32 cellular contexts compared by ENCODE assay signal in the genomic region with DNA sequence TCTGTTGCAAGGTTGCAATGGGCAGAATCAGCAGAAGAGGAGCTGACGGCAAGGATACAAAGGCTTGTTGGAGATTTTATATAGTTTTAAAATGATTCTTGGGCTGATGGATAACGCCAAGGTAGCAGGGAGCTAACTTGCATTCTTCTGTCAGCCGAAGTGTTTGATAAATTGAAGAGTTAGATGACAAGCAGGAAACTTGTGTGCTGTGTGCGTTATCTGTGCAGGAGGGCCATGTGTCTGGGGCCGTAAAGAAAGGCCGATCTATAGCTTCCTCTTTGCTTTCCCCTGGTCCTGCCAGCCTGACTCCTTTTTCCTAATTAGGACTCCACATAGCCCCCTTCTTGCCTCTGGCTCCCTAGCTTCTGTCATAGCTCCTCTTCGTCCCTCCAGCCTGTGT.
"Had no signal": no experiment of that assay in that cellular context is flagged by ENCODE, and none has a peak within 500 bp of the region (broad histone marks: within the 10 kb centered on the region; RNA-seq: fewer than 3 reads in every experiment).

No MANE protein-coding gene starts in this region.

- ATAC-seq: activated CD4-positive, alpha-beta T cell treated with anti-CD3 and anti-CD28 coated beads for 36 hours; activated CD8-positive, alpha-beta memory T cell treated with anti-CD3 and anti-CD28 coated beads, Interleukin-2, amount 10 ng/mL, durations not matched to agents 7 days and 5 days; activated CD8-positive, alpha-beta T cell treated with anti-CD3 and anti-CD28 coated beads, Interleukin-2, amount 10 ng/mL, durations not matched to agents 7 days and 5 days; activated naive CD4-positive, alpha-beta T cell treated with anti-CD3 and anti-CD28 coated beads, Interleukin-2, amount 50 U/mL, for 72 hours; esophagus mucosa; T-helper 17 cell had no signal

- H3K4me3 ChIP-seq: coronary artery, dorsolateral prefrontal cortex had no signal

- H3K27ac ChIP-seq: brain microvascular endothelial cell, coronary artery, dorsolateral prefrontal cortex had no signal

- DNase-seq: activated CD4-positive, alpha-beta memory T cell treated with anti-CD3 and anti-CD28 coated beads for 36 hours; activated CD4-positive, alpha-beta T cell treated with anti-CD3 and anti-CD28 coated beads for 36 hours; activated CD4-positive, alpha-beta T cell treated with anti-CD3 and anti-CD28 coated beads, Interleukin-2, amount 10 ng/mL, durations not matched to agents 24 days and 14 days; activated CD4-positive, CD25-positive, alpha-beta regulatory T cell; activated CD4-positive, CD25-positive, alpha-beta regulatory T cell treated with anti-CD3 and anti-CD28 coated beads, Interleukin-2, amount 50 U/mL, for 72 hours; activated CD8-positive, alpha-beta memory T cell treated with anti-CD3 and anti-CD28 coated beads, Interleukin-2, amount 10 ng/mL, durations not matched to agents 7 days and 5 days; activated CD8-positive, alpha-beta memory T cell treated with anti-CD3 and anti-CD28 coated beads, Interleukin-2, amount 50 U/mL, for 4 hours; activated CD8-positive, alpha-beta T cell treated with anti-CD3 and anti-CD28 coated beads, Interleukin-2, amount 10 ng/mL, durations not matched to agents 7 days and 5 days; activated effector memory CD4-positive, alpha-beta T cell treated with anti-CD3 and anti-CD28 coated beads, Interleukin-2, amount 50 U/mL, for 16 hours; activated naive CD4-positive, alpha-beta T cell treated with anti-CD3 and anti-CD28 coated beads, Interleukin-2, amount 10 ng/mL, durations not matched to agents 7 days and 5 days; activated naive CD8-positive, alpha-beta T cell treated with anti-CD3 and anti-CD28 coated beads, Interleukin-2, amount 10 ng/mL, durations not matched to agents 7 days and 5 days; activated T-cell treated with anti-CD3 and anti-CD28 coated beads, Interleukin-2, amount 50 U/mL, for 1 hour; activated T-cell treated with anti-CD3 and anti-CD28 coated beads, Interleukin-2, amount 50 U/mL, for 48 hours; amniotic stem cell; anterior cingulate cortex; brain microvascular endothelial cell; dorsolateral prefrontal cortex; effector memory CD4-positive, alpha-beta T cell; endodermal cell; foreskin fibroblast; head of caudate nucleus; T-helper 1 cell; T-helper 17 cell; T1000 had no signal

- H3K27ac Mint-ChIP-seq: activated CD4-positive, alpha-beta memory T cell treated with anti-CD3 and anti-CD28 coated beads for 36 hours; activated CD4-positive, alpha-beta T cell treated with anti-CD3 and anti-CD28 coated beads for 36 hours; activated CD4-positive, alpha-beta T cell treated with anti-CD3 and anti-CD28 coated beads, Interleukin-2, amount 10 ng/mL, durations not matched to agents 24 days and 14 days; activated CD8-positive, alpha-beta memory T cell treated with anti-CD3 and anti-CD28 coated beads, Interleukin-2, amount 10 ng/mL, durations not matched to agents 7 days and 5 days; activated CD8-positive, alpha-beta T cell treated with anti-CD3 and anti-CD28 coated beads, Interleukin-2, amount 10 ng/mL, durations not matched to agents 7 days and 5 days; activated naive CD4-positive, alpha-beta T cell treated with anti-CD3 and anti-CD28 coated beads, Interleukin-2, amount 10 ng/mL, durations not matched to agents 7 days and 5 days; activated naive CD4-positive, alpha-beta T cell treated with anti-CD3 and anti-CD28 coated beads, Interleukin-2, amount 50 U/mL, for 72 hours; activated naive CD8-positive, alpha-beta T cell treated with anti-CD3 and anti-CD28 coated beads, Interleukin-2, amount 10 ng/mL, durations not matched to agents 7 days and 5 days; activated T-helper 1 cell treated with anti-CD3 and anti-CD28 coated beads, Interleukin-12 subunit alpha, Interleukin-12 subunit beta, Interleukin-2, Interleukin-4 antibody, amounts not matched to agents 30 ng/mL and 10 ng/mL and 1 ng/mL, durations not matched to agents 14 hours and 24 hours and 36 hours; activated T-helper 2 cell treated with anti-CD3 and anti-CD28 coated beads, Interferon-gamma antibody, Interleukin-2, Interleukin-4, amounts not matched to agents 10 μg/mL and 5 μg/mL and 100 μg/mL, durations not matched to agents 14 hours and 24 hours and 36 hours; dendritic cell treated with granulocyte-macrophage colony-stimulating factor and Interleukin-4, amounts not matched to agents 40 ng/mL and 50 ng/mL, for 4 days; endodermal cell; T-helper 17 cell; T-helper 2 cell treated with Interferon-gamma antibody and Interleukin-4, amounts not matched to agents 5 μg/mL and 100 μg/mL, for 36 hours had no signal

- H3K9me3 Mint-ChIP-seq: activated CD4-positive, alpha-beta memory T cell treated with anti-CD3 and anti-CD28 coated beads for 36 hours; activated naive CD4-positive, alpha-beta T cell treated with anti-CD3 and anti-CD28 coated beads, Interleukin-2, amount 10 ng/mL, durations not matched to agents 7 days and 5 days; central memory CD8-positive, alpha-beta T cell; dendritic cell treated with granulocyte-macrophage colony-stimulating factor and Interleukin-4, amounts not matched to agents 40 ng/mL and 50 ng/mL, for 4 days had no signal

- H3K4me3 Mint-ChIP-seq: activated CD4-positive, alpha-beta memory T cell treated with anti-CD3 and anti-CD28 coated beads for 36 hours; activated CD4-positive, alpha-beta T cell treated with anti-CD3 and anti-CD28 coated beads for 36 hours; activated CD4-positive, alpha-beta T cell treated with anti-CD3 and anti-CD28 coated beads, Interleukin-2, amount 10 ng/mL, durations not matched to agents 24 days and 14 days; activated CD8-positive, alpha-beta memory T cell treated with anti-CD3 and anti-CD28 coated beads, Interleukin-2, amount 10 ng/mL, durations not matched to agents 7 days and 5 days; activated CD8-positive, alpha-beta T cell treated with anti-CD3 and anti-CD28 coated beads, Interleukin-2, amount 10 ng/mL, durations not matched to agents 7 days and 5 days; activated naive CD4-positive, alpha-beta T cell treated with anti-CD3 and anti-CD28 coated beads, Interleukin-2, amount 10 ng/mL, durations not matched to agents 7 days and 5 days; activated naive CD8-positive, alpha-beta T cell treated with anti-CD3 and anti-CD28 coated beads, Interleukin-2, amount 10 ng/mL, durations not matched to agents 7 days and 5 days; activated T-helper 1 cell treated with anti-CD3 and anti-CD28 coated beads, Interleukin-12 subunit alpha, Interleukin-12 subunit beta, Interleukin-2, Interleukin-4 antibody, amounts not matched to agents 30 ng/mL and 10 ng/mL and 1 ng/mL, durations not matched to agents 14 hours and 24 hours and 36 hours; central memory CD8-positive, alpha-beta T cell; dendritic cell treated with granulocyte-macrophage colony-stimulating factor and Interleukin-4, amounts not matched to agents 40 ng/mL and 50 ng/mL, for 4 days; endodermal cell; T-helper 17 cell; T-helper 2 cell treated with Interferon-gamma antibody and Interleukin-4, amounts not matched to agents 5 μg/mL and 100 μg/mL, for 36 hours had no signal

- H3K4me1 Mint-ChIP-seq: activated CD4-positive, alpha-beta T cell treated with anti-CD3 and anti-CD28 coated beads for 36 hours; activated CD4-positive, alpha-beta T cell treated with anti-CD3 and anti-CD28 coated beads, Interleukin-2, amount 10 ng/mL, durations not matched to agents 24 days and 14 days; activated naive CD4-positive, alpha-beta T cell treated with anti-CD3 and anti-CD28 coated beads, Interleukin-2, amount 10 ng/mL, durations not matched to agents 7 days and 5 days; central memory CD8-positive, alpha-beta T cell had no signal

- H3K36me3 Mint-ChIP-seq: activated naive CD4-positive, alpha-beta T cell treated with anti-CD3 and anti-CD28 coated beads, Interleukin-2, amount 10 ng/mL, durations not matched to agents 7 days and 5 days; activated naive CD8-positive, alpha-beta T cell treated with anti-CD3 and anti-CD28 coated beads, Interleukin-2, amount 10 ng/mL, durations not matched to agents 7 days and 5 days had no signal

- H3K36me3 ChIP-seq: brain microvascular endothelial cell had no signal
